Comparison of ENCODE assay signal across 17 cellular contexts in the genomic region with DNA sequence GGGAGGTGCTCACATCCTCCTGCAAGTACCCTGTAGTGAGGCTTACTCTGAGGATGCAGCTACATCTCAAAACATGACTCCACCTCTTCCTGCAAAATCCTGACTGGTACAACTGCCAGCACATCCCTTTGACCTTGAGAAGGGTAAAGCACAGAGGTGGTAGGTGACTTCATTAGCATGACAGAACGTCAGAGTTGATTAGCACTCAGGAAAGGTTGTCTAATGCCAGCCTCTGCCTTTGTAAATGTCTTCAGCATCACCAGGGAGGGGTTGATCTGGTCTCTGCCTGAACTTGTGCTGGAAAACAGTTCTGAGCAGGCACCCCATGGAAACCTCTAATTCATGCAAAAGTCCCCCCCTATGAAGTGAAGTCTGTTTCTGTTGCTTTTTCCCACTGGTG.
A peak's percentile ranks its signal among the peaks of the same experiment; 100 is the strongest.
DNase-seq lines count a peak whose midpoint lies in the region; ATAC-seq and FAIRE-seq lines count a peak whose summit lies in the region.
"Had no signal": no experiment of that assay in that cellular context is flagged by ENCODE, and none has a peak within 500 bp of the region (broad histone marks: within the 10 kb centered on the region; RNA-seq: fewer than 3 reads in every experiment).

No MANE protein-coding gene starts in this region.

- no peak for DNase-seq in stimulated activated naive CD8-positive, alpha-beta T cell treated with anti-CD3 and anti-CD28 coated beads, Interleukin-15, amount 100 ng/mL, for 72 hours
- no peak for DNase-seq in stimulated activated naive CD8-positive, alpha-beta T cell treated with anti-CD3 and anti-CD28 coated beads, Interleukin-15, Interleukin-2, amounts not matched to agents 100 U/mL and 50 U/mL, for 24 hours
- DNase-seq in iPS DF 19.7 (ENCODE audit: low read depth, low spot score), result peak; percentile 7
- no peak for DNase-seq in GM19239 (ENCODE audit: insufficient read length, low spot score)
- DNase-seq: AML-193; Caco-2; Calu3; CD4-positive, alpha-beta T cell; CD8-positive, alpha-beta T cell; GF-D8 had no signal

- no peak for FAIRE-seq in GM19239 (lab: Jason Lieb, UNC)
- FAIRE-seq: A549, D721Med, G401.6, GM12891 had no signal

- H3K27ac Mint-ChIP-seq in stimulated activated naive CD8-positive, alpha-beta T cell treated with anti-CD3 and anti-CD28 coated beads, Interleukin-15, amount 100 ng/mL, for 72 hours, result no peak overlapping the region
- H3K27ac Mint-ChIP-seq: B cell; CD4-positive, alpha-beta T cell; CD8-positive, alpha-beta T cell had no signal

- H3K4me1 Mint-ChIP-seq in stimulated activated naive CD8-positive, alpha-beta T cell treated with anti-CD3 and anti-CD28 coated beads, Interleukin-15, amount 100 ng/mL, for 72 hours, result no peaks in the 10 kb centered on the region

- H3K4me3 Mint-ChIP-seq in stimulated activated naive CD8-positive, alpha-beta T cell treated with anti-CD3 and anti-CD28 coated beads, Interleukin-15, amount 100 ng/mL, for 72 hours, result no peak overlapping the region
- H3K4me3 Mint-ChIP-seq: B cell; CD4-positive, alpha-beta T cell; CD8-positive, alpha-beta T cell had no signal

- no peaks in the 10 kb centered on the region for H3K9me3 Mint-ChIP-seq in stimulated activated naive CD8-positive, alpha-beta T cell treated with anti-CD3 and anti-CD28 coated beads, Interleukin-15, amount 100 ng/mL, for 72 hours
- H3K9me3 Mint-ChIP-seq: CD4-positive, alpha-beta T cell; CD8-positive, alpha-beta T cell had no signal

- H3K27me3 Mint-ChIP-seq in stimulated activated naive CD8-positive, alpha-beta T cell treated with anti-CD3 and anti-CD28 coated beads, Interleukin-15, amount 100 ng/mL, for 72 hours, result no peaks in the 10 kb centered on the region
- H3K27me3 Mint-ChIP-seq: B cell had no signal

- ATAC-seq in stimulated activated naive CD8-positive, alpha-beta T cell treated with anti-CD3 and anti-CD28 coated beads, Interleukin-15, amount 100 ng/mL, for 72 hours, result peak; percentile 15
- ATAC-seq in stimulated activated naive CD8-positive, alpha-beta T cell treated with anti-CD3 and anti-CD28 coated beads, Interleukin-15, Interleukin-2, amounts not matched to agents 100 U/mL and 50 U/mL, for 24 hours, result no peak
- ATAC-seq in esophagus mucosa (peak; percentile 44), HG02763 (IDR thresholded peaks at IDR 0.05; ENCODE audit: unreplicated experiment) (no peak)
- ATAC-seq: A549; CD8-positive, alpha-beta T cell had no signal

Comparison
In these comparisons a context has a peak if more than half of its experiments do, and no peak if none do; other contexts are left out.
1. ATAC-seq: peak in stimulated activated naive CD8-positive, alpha-beta T cell treated with anti-CD3 and anti-CD28 coated beads, Interleukin-15, amount 100 ng/mL, for 72 hours (single experiment) and esophagus mucosa (single experiment); none in stimulated activated naive CD8-positive, alpha-beta T cell treated with anti-CD3 and anti-CD28 coated beads, Interleukin-15, Interleukin-2, amounts not matched to agents 100 U/mL and 50 U/mL, for 24 hours (single experiment) and HG02763 (single experiment).